In the genomic region with DNA sequence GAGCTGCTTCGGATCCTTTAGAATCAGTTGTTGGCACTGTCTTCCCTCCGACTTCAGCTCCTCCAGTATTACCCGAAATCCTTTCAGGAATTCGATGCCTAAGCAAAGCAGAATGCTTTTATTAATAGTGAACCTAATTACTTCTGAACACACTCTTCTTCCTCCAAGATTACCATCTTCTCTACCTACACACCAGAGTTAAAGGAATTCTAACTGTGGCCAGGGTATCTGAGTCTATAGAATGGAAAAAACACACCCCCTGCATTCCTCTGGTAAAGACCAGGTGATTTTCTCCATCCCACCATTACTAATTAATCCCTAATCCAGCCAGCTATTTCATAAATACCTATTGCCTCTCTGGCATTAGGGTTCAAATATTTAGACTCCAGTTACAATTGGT, we compare ENCODE assay signal across 29 cellular contexts. TPM values are rescaled to one million over a fixed set of nuclear protein-coding genes. Genes with fewer than 3 reads are reported as not detected.
"Had no signal": no experiment of that assay in that cellular context is flagged by ENCODE, and none has a peak within 500 bp of the region (broad histone marks: within the 10 kb centered on the region; RNA-seq: fewer than 3 reads in every experiment).

No MANE protein-coding gene starts in this region.

- H3K9me3 ChIP-seq: adrenal gland, ascending aorta, lower lobe of right lung, psoas muscle, upper lobe of left lung had no signal

- DNase-seq: activated CD4-positive, alpha-beta T cell treated with anti-CD3 and anti-CD28 coated beads for 4 hours; activated CD4-positive, alpha-beta T cell treated with anti-CD3 and anti-CD28 coated beads, Interleukin-2, amount 50 U/mL, for 48 hours; activated CD4-positive, CD25-positive, alpha-beta regulatory T cell; activated CD8-positive, alpha-beta memory T cell treated with anti-CD3 and anti-CD28 coated beads, Interleukin-2, amount 50 U/mL, for 48 hours; activated naive CD4-positive, alpha-beta T cell; activated T-cell treated with anti-CD3 and anti-CD28 coated beads, Interleukin-2, amount 50 U/mL, for 4 hours; adrenal gland; cortex of kidney; erythroblast; foreskin fibroblast; kidney; lower lobe of right lung; naive B cell; psoas muscle; right cardiac atrium; stimulated activated CD4-positive, alpha-beta T cell treated with anti-CD3 and anti-CD28 coated beads, Interleukin-4, amount 100 ng/mL, for 24 hours; stimulated activated naive CD4-positive, alpha-beta T cell treated with Interleukin-2 at 50 U/mL for 16 hours had no signal

- H3K4me3 Mint-ChIP-seq: activated naive CD8-positive, alpha-beta T cell; activated T-cell treated with anti-CD3 and anti-CD28 coated beads, Interleukin-2, amount 50 U/mL, for 4 hours; naive B cell; T-helper 1 cell treated with Interleukin-12 subunit alpha and Interleukin-12 subunit beta and Interleukin-4 antibody, amounts not matched to agents 30 μg/mL and 1 μg/mL, for 36 hours had no signal

- H3K4me1 ChIP-seq: ascending aorta, lower lobe of right lung, psoas muscle, upper lobe of left lung had no signal

- H3K27ac Mint-ChIP-seq: activated naive CD8-positive, alpha-beta T cell; activated T-helper 2 cell treated with anti-CD3 and anti-CD28 coated beads, Interferon-gamma antibody, Interleukin-2, Interleukin-4, amounts not matched to agents 10 μg/mL and 5 μg/mL and 100 μg/mL, durations not matched to agents 14 hours and 24 hours and 36 hours; T-helper 1 cell treated with Interleukin-12 subunit alpha and Interleukin-12 subunit beta and Interleukin-4 antibody, amounts not matched to agents 30 μg/mL and 1 μg/mL, for 36 hours had no signal

- H3K36me3 ChIP-seq: adrenal gland, lower lobe of right lung, upper lobe of left lung had no signal

- H3K27ac ChIP-seq: adrenal gland, ascending aorta, lower lobe of right lung, psoas muscle, upper lobe of left lung had no signal

- ATAC-seq: activated T-cell treated with anti-CD3 and anti-CD28 coated beads, Interleukin-2, amount 50 U/mL, for 4 hours; left lobe of liver; lower lobe of right lung; psoas muscle; right cardiac atrium had no signal

- H3K27me3 ChIP-seq: adrenal gland, ascending aorta, upper lobe of left lung had no signal

- H3K4me3 ChIP-seq: adrenal gland, ascending aorta, lower lobe of right lung, psoas muscle, upper lobe of left lung had no signal

- H3K27me3 Mint-ChIP-seq: activated naive CD8-positive, alpha-beta T cell had no signal

- H3K36me3 Mint-ChIP-seq: activated naive CD8-positive, alpha-beta T cell; naive B cell had no signal

- H3K9me3 Mint-ChIP-seq: activated T-cell treated with anti-CD3 and anti-CD28 coated beads, Interleukin-2, amount 50 U/mL, for 4 hours; activated T-helper 2 cell treated with anti-CD3 and anti-CD28 coated beads, Interferon-gamma antibody, Interleukin-2, Interleukin-4, amounts not matched to agents 10 μg/mL and 5 μg/mL and 100 μg/mL, durations not matched to agents 14 hours and 24 hours and 36 hours; naive B cell; T-helper 1 cell treated with Interleukin-12 subunit alpha and Interleukin-12 subunit beta and Interleukin-4 antibody, amounts not matched to agents 30 μg/mL and 1 μg/mL, for 36 hours had no signal

RNA-seq across cellular contexts. Expression of a gene that starts 49.8 kb away (rescaled TPM):
- total RNA-seq: activated CD8-positive, alpha-beta memory T cell treated with anti-CD3 and anti-CD28 coated beads for 36 hours; activated T-cell treated with anti-CD3 and anti-CD28 coated beads, Interleukin-2, amount 50 U/mL, for 4 hours; activated T-helper 2 cell treated with anti-CD3 and anti-CD28 coated beads, Interferon-gamma antibody, Interleukin-2, Interleukin-4, amounts not matched to agents 10 μg/mL and 5 μg/mL and 100 μg/mL, durations not matched to agents 14 hours and 24 hours and 36 hours; ascending aorta; bronchial epithelial cell; cerebellum; fibroblast of lung; kidney; left lobe of liver; mesenteric fat pad; osteocyte; psoas muscle; right cardiac atrium had no signal
